ENCODE assay signal across 1 cellular context in the genomic region with DNA sequence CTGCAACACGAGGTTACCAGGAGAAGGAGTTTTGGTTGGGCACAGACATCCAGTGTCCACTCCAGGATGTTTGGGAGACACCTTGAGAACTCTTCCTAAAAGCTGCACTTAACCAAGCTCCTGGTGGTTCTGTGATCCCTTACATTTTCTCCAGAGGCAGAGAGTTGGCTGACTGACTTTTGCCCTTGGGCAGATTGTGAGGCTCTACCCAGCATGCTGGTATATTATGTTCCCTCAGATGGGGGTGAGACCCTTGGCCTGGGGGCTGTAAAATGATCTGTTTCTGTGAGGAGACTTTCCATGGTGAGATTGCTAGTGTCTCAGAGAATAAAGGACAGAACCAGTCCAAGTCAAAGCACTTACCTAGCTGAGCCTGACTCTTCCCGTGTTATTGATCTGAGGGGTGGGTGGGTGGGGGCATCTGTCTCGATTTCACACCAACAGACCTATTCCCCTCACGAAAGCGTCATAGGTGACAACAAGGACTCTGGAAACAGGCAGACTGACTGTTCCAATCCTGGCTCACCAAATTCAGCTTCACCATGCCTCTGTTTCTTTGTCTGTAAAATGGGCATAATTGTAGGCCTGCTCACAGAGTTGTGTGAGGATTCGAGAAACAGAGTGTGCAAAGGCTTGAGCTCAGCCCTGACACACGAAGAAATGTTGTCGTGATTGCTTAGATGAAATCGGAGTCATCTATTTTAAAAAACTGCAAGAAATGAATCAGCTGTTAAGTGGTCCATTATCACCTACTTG.
TF ChIP-seq lines count a peak whose summit lies in the region.

No MANE protein-coding gene starts in this region.

TF ChIP-seq in IMR-90, 13 proteins besides CTCF, POLR2A, EP300 and RAD21:
- TF ChIP-seq, protein P1, sequence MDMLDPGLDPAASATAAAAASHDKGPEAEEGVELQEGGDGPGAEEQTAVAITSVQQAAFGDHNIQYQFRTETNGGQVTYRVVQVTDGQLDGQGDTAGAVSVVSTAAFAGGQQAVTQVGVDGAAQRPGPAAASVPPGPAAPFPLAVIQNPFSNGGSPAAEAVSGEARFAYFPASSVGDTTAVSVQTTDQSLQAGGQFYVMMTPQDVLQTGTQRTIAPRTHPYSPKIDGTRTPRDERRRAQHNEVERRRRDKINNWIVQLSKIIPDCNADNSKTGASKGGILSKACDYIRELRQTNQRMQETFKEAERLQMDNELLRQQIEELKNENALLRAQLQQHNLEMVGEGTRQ (IDR thresholded peaks at IDR 0.05; ENCODE audit: low read depth, low read length): no peak
- no peak for TF ChIP-seq FOS (IDR thresholded peaks at IDR 0.05; ENCODE audit: low read depth, low read length)
- no peak for TF ChIP-seq MXI1 (IDR thresholded peaks at IDR 0.05; ENCODE audit: borderline replicate concordance, low read depth, low read length)
- no peak for TF ChIP-seq NFE2L2 (IDR thresholded peaks at IDR 0.05; ENCODE audit: low read depth, low read length)
- no peak for TF ChIP-seq MAFK (IDR thresholded peaks at IDR 0.05; ENCODE audit: low read depth, low read length)
- no peak for TF ChIP-seq MAZ (IDR thresholded peaks at IDR 0.05; ENCODE audit: borderline replicate concordance, low read depth, low read length)
- TF ChIP-seq BHLHE40 (IDR thresholded peaks at IDR 0.05; ENCODE audit: low read depth, low read length): no peak
- no peak for TF ChIP-seq CHD1 (IDR thresholded peaks at IDR 0.05; ENCODE audit: low read depth, low read length)
- TF ChIP-seq RFX5 (IDR thresholded peaks at IDR 0.05; ENCODE audit: low read depth, low read length): no peak
- no peak for TF ChIP-seq RCOR1 (IDR thresholded peaks at IDR 0.05; ENCODE audit: insufficient replicate concordance, low read length)
- TF ChIP-seq, protein P2, sequence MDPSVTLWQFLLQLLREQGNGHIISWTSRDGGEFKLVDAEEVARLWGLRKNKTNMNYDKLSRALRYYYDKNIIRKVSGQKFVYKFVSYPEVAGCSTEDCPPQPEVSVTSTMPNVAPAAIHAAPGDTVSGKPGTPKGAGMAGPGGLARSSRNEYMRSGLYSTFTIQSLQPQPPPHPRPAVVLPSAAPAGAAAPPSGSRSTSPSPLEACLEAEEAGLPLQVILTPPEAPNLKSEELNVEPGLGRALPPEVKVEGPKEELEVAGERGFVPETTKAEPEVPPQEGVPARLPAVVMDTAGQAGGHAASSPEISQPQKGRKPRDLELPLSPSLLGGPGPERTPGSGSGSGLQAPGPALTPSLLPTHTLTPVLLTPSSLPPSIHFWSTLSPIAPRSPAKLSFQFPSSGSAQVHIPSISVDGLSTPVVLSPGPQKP (IDR thresholded peaks at IDR 0.05; ENCODE audit: borderline replicate concordance, low read depth, low read length): no peak
- TF ChIP-seq SMC3 (IDR thresholded peaks at IDR 0.05; ENCODE audit: low read depth, low read length): no peak
- no peak for TF ChIP-seq CEBPB (IDR thresholded peaks at IDR 0.05; ENCODE audit: low read depth, low read length)
